In genomic region chr10:132360766-132361447, GRCh38 we compare ENCODE assay signal across 8 cellular contexts. TPM values are rescaled to one million over a fixed set of nuclear protein-coding genes. Genes with fewer than 3 reads are reported as not detected.
DNase-seq lines count a peak whose midpoint lies in the region; ATAC-seq and TF ChIP-seq lines count a peak whose summit lies in the region.

No MANE protein-coding gene starts in this region.

- H3K4me3 Mint-ChIP-seq in endodermal cell = no peak overlapping the region

- no peak overlapping the region for H3K9ac ChIP-seq in endodermal cell (ENCODE audit: extremely low read depth, low read length, poor library complexity, severe bottlenecking)

- H3K4me1 Mint-ChIP-seq in endodermal cell = no peaks in the 10 kb centered on the region

- H3K4me3 ChIP-seq in endodermal cell (ENCODE audit: low read length) (no peak overlapping the region), osteoblast (ENCODE audit: insufficient read depth, low read length) (no peak overlapping the region)

- H4K20me1 ChIP-seq in osteoblast (ENCODE audit: insufficient read depth, low read length) = no peaks in the 10 kb centered on the region

- H3K36me3 ChIP-seq in endodermal cell (ENCODE audit: control insufficient read depth, insufficient read depth, low read length) = no peaks in the 10 kb centered on the region
- H3K36me3 ChIP-seq in osteoblast (ENCODE audit: insufficient read depth, low read length) = no peaks in the 10 kb centered on the region

- H3K4me2 ChIP-seq in osteoblast (ENCODE audit: insufficient read depth, low read length) = no peak overlapping the region

- no peak for ATAC-seq in HG02798 (IDR thresholded peaks at IDR 0.05; ENCODE audit: poor library complexity, unreplicated experiment)

- no peak overlapping the region for H2AFZ ChIP-seq in osteoblast (ENCODE audit: low read length)

- no peaks in the 10 kb centered on the region for H3K9me3 ChIP-seq in endodermal cell (ENCODE audit: control insufficient read depth, low read length)
- no peaks in the 10 kb centered on the region for H3K9me3 ChIP-seq in osteoblast (ENCODE audit: low read depth, low read length)

- peaks cover 18% of the 10 kb centered on the region for H3K36me3 Mint-ChIP-seq in endodermal cell (ENCODE audit: low read depth)

- WGBS in endodermal cell (ENCODE audit: insufficient coverage in 1 of 2, insufficient read length in 1 of 2), 2 experiments = 71 to 82% methylated on average over 14 to 22 of the region's 22 CpGs

- H3K27ac ChIP-seq in endodermal cell (ENCODE audit: low read depth, low read length) (no peak overlapping the region), osteoblast (ENCODE audit: low read depth, low read length) (no peak overlapping the region)

- H3K79me2 ChIP-seq in osteoblast (ENCODE audit: insufficient read depth, low read length) = no peaks in the 10 kb centered on the region

- no peaks in the 10 kb centered on the region for H3K27me3 Mint-ChIP-seq in endodermal cell (ENCODE audit: insufficient read depth)

- peak; percentile 54 for DNase-seq in SKM-1 treated with dmso at 0.1 percent for 144 hours (lab: John Stamatoyannopoulos, UW; ENCODE audit: unreplicated experiment)
- peak; percentile 91 for DNase-seq in endodermal cell
- DNase-seq in osteoblast (ENCODE audit: insufficient read length, low spot score, missing footprints) = peak; percentile 89
- DNase-seq in pons (ENCODE audit: low spot score) = no peak
- no peak for DNase-seq in NOMO-1 (lab: John Stamatoyannopoulos, UW; ENCODE audit: unreplicated experiment in 2 of 2)
- DNase-seq in NCI-H446 treated with DMSO at 0.1 percent for 48 hours (lab: John Stamatoyannopoulos, UW) = no peak

- peaks cover 14% of the 10 kb centered on the region for H3K9me3 Mint-ChIP-seq in endodermal cell

- no peaks in the 10 kb centered on the region for H3K27me3 ChIP-seq in endodermal cell (ENCODE audit: control insufficient read depth, insufficient read depth, low read length, poor library complexity, severe bottlenecking)
- no peaks in the 10 kb centered on the region for H3K27me3 ChIP-seq in osteoblast (ENCODE audit: insufficient read depth, low read length)

- no peaks in the 10 kb centered on the region for H3K4me1 ChIP-seq in endodermal cell (ENCODE audit: control insufficient read depth, insufficient read depth, low read length)
- no peaks in the 10 kb centered on the region for H3K4me1 ChIP-seq in osteoblast (ENCODE audit: insufficient read depth, low read length)

- TF ChIP-seq CTCF in GM12872 (IDR thresholded peaks at IDR 0.05; ENCODE audit: insufficient read depth, low read depth, low read length) (peak; percentile 73), endodermal cell (conservative IDR thresholded peaks at IDR 0.05) (peak; percentile 85), osteoblast (IDR thresholded peaks at IDR 0.05; ENCODE audit: extremely low read depth, low read depth, low read length) (peak; percentile 50)

- no peak overlapping the region for H3K27ac Mint-ChIP-seq in endodermal cell

RNA-seq across cellular contexts. Expression of gene LRRC27, which starts 28.9 kb away (rescaled TPM):
- total RNA-seq in endodermal cell (10 to 100 TPM; 10.3 to 14.6 TPM), osteoblast (11.2 and 13.4 TPM in 2 replicates)
- polyA plus RNA-seq in endodermal cell (2013, experiment 1 of 2) = 12.8 TPM
- polyA plus RNA-seq in endodermal cell (2013, experiment 2 of 2) = 12.3 TPM

RNA-seq across cellular contexts. Expression of gene PWWP2B, which starts 36.1 kb away (rescaled TPM):
- total RNA-seq in endodermal cell (10 to 100 TPM; 11.4 to 13.9 TPM), osteoblast (15.3 and 18.5 TPM in 2 replicates)
- polyA plus RNA-seq in endodermal cell (2013, experiment 1 of 2) = 7.5 TPM
- polyA plus RNA-seq in endodermal cell (2013, experiment 2 of 2) = 6.7 TPM

RNA-seq across cellular contexts. Expression of gene STK32C, which starts 53.2 kb away (rescaled TPM):
- total RNA-seq in endodermal cell (1 to 10 TPM; 8.4 to 9.9 TPM), osteoblast (12.7 and 14.5 TPM in 2 replicates)
- polyA plus RNA-seq in endodermal cell (2013, experiment 1 of 2) = 20.9 TPM
- polyA plus RNA-seq in endodermal cell (2013, experiment 2 of 2) = 18.8 TPM

Comparison
In these comparisons a context has a peak if more than half of its experiments do, and no peak if none do; other contexts are left out.
1. DNase-seq: peak in SKM-1 treated with dmso at 0.1 percent for 144 hours (single experiment), endodermal cell (single experiment) and osteoblast (single experiment); none in pons (single experiment), NOMO-1 (0 of 2) and NCI-H446 treated with DMSO at 0.1 percent for 48 hours (single experiment).
2. Peak in every context shown above with its lines, with median percentiles within 50 percentile points of each other: CTCF ChIP-seq.